17 cellular contexts compared by ENCODE assay signal in genomic region chr19:15268192-15268927, GRCh38. TPM values are rescaled to one million over a fixed set of nuclear protein-coding genes. Genes with fewer than 3 reads are reported as not detected.
DNase-seq lines count a peak whose midpoint lies in the region; ATAC-seq and TF ChIP-seq lines count a peak whose summit lies in the region.
"Had no signal": no experiment of that assay in that cellular context is flagged by ENCODE, and none has a peak within 500 bp of the region (broad histone marks: within the 10 kb centered on the region; RNA-seq: fewer than 3 reads in every experiment).

No MANE protein-coding gene starts in this region.

- TF ChIP-seq CTCF in IMR-90 (conservative IDR thresholded peaks at IDR 0.05; ENCODE audit: low read depth, low read length) (no peak), endodermal cell (conservative IDR thresholded peaks at IDR 0.05) (no peak), nephron (IDR thresholded peaks at IDR 0.05; ENCODE audit: unreplicated experiment in 3 of 3) (no peak), omental fat pad (IDR thresholded peaks at IDR 0.05) (no peak)

- peak overlapping the region in 5 of 8 donors; percentile 15 to 82 (median 77) for H3K27ac Mint-ChIP-seq in CD8-positive, alpha-beta memory T cell
- H3K27ac Mint-ChIP-seq in endodermal cell (peak overlapping the region; percentile 76), nephron (peak overlapping the region; percentile 26 to 51 (median 42))
- H3K27ac Mint-ChIP-seq in activated T-helper 1 cell treated with anti-CD3 and anti-CD28 coated beads, Interleukin-12 subunit alpha, Interleukin-12 subunit beta, Interleukin-2, Interleukin-4 antibody, amounts not matched to agents 30 ng/mL and 10 ng/mL and 1 ng/mL, durations not matched to agents 14 hours and 24 hours and 36 hours: no peak overlapping the region
- H3K27ac Mint-ChIP-seq: mesothelial cell of epicardium had no signal

- no peaks in the 10 kb centered on the region for H3K9me3 Mint-ChIP-seq in CD8-positive, alpha-beta memory T cell
- no peaks in the 10 kb centered on the region for H3K9me3 Mint-ChIP-seq in endodermal cell
- no peaks in the 10 kb centered on the region for H3K9me3 Mint-ChIP-seq in nephron
- no peaks in the 10 kb centered on the region for H3K9me3 Mint-ChIP-seq in activated T-helper 1 cell treated with anti-CD3 and anti-CD28 coated beads, Interleukin-12 subunit alpha, Interleukin-12 subunit beta, Interleukin-2, Interleukin-4 antibody, amounts not matched to agents 30 ng/mL and 10 ng/mL and 1 ng/mL, durations not matched to agents 14 hours and 24 hours and 36 hours
- H3K9me3 Mint-ChIP-seq: mesothelial cell of epicardium had no signal

- H3K56ac ChIP-seq in IMR-90 (ENCODE audit: extremely low read depth, insufficient read depth, low read length): no peak overlapping the region

- peaks cover 8 to 97% (median 18%) of the 10 kb centered on the region in 3 donors for H3K36me3 Mint-ChIP-seq in CD8-positive, alpha-beta memory T cell
- H3K36me3 Mint-ChIP-seq in endodermal cell (ENCODE audit: low read depth): peaks cover 79% of the 10 kb centered on the region
- H3K36me3 Mint-ChIP-seq in nephron (ENCODE audit: low read depth): peaks cover 75% of the 10 kb centered on the region
- peaks cover 61% of the 10 kb centered on the region for H3K36me3 Mint-ChIP-seq in activated T-helper 1 cell treated with anti-CD3 and anti-CD28 coated beads, Interleukin-12 subunit alpha, Interleukin-12 subunit beta, Interleukin-2, Interleukin-4 antibody, amounts not matched to agents 30 ng/mL and 10 ng/mL and 1 ng/mL, durations not matched to agents 14 hours and 24 hours and 36 hours (ENCODE audit: low read depth)

- peaks cover 9% of the 10 kb centered on the region for H3K4me1 ChIP-seq in CD8-positive, alpha-beta memory T cell (ENCODE audit: insufficient read depth, low read length)
- H3K4me1 ChIP-seq in IMR-90 (ENCODE audit: control insufficient read depth, insufficient read depth, low read length): peaks cover 31% of the 10 kb centered on the region
- no peaks in the 10 kb centered on the region for H3K4me1 ChIP-seq in endodermal cell (ENCODE audit: control insufficient read depth, insufficient read depth, low read length)

- WGBS in IMR-90 (ENCODE audit: extremely low coverage in 2 of 2, insufficient read length in 1 of 2), 2 experiments: 71% methylated on average over 4 of the region's 12 CpGs; no CpG with 5 or more reads in 1 of the 2 experiments
- WGBS in endodermal cell (ENCODE audit: insufficient coverage in 1 of 2, insufficient read length in 1 of 2), 2 experiments: 94 to 98% methylated on average over 6 to 12 of the region's 12 CpGs

- H3K18ac ChIP-seq in IMR-90 (ENCODE audit: low read depth, low read length): no peak overlapping the region

- H3K79me1 ChIP-seq in IMR-90 (ENCODE audit: low read depth in 1 of 2, low read length in 2 of 2): peaks cover 29 to 99% of the 10 kb centered on the region in 2 experiments

- H3K4me1 Mint-ChIP-seq in CD8-positive, alpha-beta memory T cell: peaks cover 43 to 69% (median 53%) of the 10 kb centered on the region in 3 donors
- no peaks in the 10 kb centered on the region for H3K4me1 Mint-ChIP-seq in endodermal cell
- peaks cover 51% of the 10 kb centered on the region for H3K4me1 Mint-ChIP-seq in nephron
- H3K4me1 Mint-ChIP-seq in activated T-helper 1 cell treated with anti-CD3 and anti-CD28 coated beads, Interleukin-12 subunit alpha, Interleukin-12 subunit beta, Interleukin-2, Interleukin-4 antibody, amounts not matched to agents 30 ng/mL and 10 ng/mL and 1 ng/mL, durations not matched to agents 14 hours and 24 hours and 36 hours (ENCODE audit: low read depth): peaks cover 25% of the 10 kb centered on the region
- H3K4me1 Mint-ChIP-seq: mesothelial cell of epicardium had no signal

- H4K8ac ChIP-seq in IMR-90 (ENCODE audit: low read depth in 2 of 2, low read length in 2 of 2): no peak overlapping the region

- H3K27me3 ChIP-seq in CD8-positive, alpha-beta memory T cell (ENCODE audit: insufficient read depth, low read length, poor library complexity, severe bottlenecking): no peaks in the 10 kb centered on the region
- no peaks in the 10 kb centered on the region for H3K27me3 ChIP-seq in IMR-90 (ENCODE audit: control insufficient read depth, insufficient read depth, low read length)
- H3K27me3 ChIP-seq in endodermal cell (ENCODE audit: control insufficient read depth, insufficient read depth, low read length, poor library complexity, severe bottlenecking): no peaks in the 10 kb centered on the region
- H3K27me3 ChIP-seq: adrenal gland, Peyer's patch, spleen had no signal

- H3K36me3 ChIP-seq in CD8-positive, alpha-beta memory T cell (ENCODE audit: insufficient read depth, low read length): peaks cover 71% of the 10 kb centered on the region
- H3K36me3 ChIP-seq in IMR-90 (ENCODE audit: control insufficient read depth, insufficient read depth, low read length): peaks cover 72% of the 10 kb centered on the region
- H3K36me3 ChIP-seq in endodermal cell (ENCODE audit: control insufficient read depth, insufficient read depth, low read length): peaks cover 93% of the 10 kb centered on the region

- peak; percentile 5; the same call in 1 of the 2 replicates for ATAC-seq in IMR-90 (ENCODE audit: low read depth)
- no peak for ATAC-seq in omental fat pad (ENCODE audit: low FRiP score)
- no peak for ATAC-seq in GM19023 (IDR thresholded peaks at IDR 0.05; ENCODE audit: unreplicated experiment)

- H2AK5ac ChIP-seq in IMR-90 (ENCODE audit: low read depth, low read length): no peak overlapping the region

- peak overlapping the region in 2 of 7 donors; percentile 23 to 74 for H3K4me3 Mint-ChIP-seq in CD8-positive, alpha-beta memory T cell
- H3K4me3 Mint-ChIP-seq in endodermal cell (no peak overlapping the region), nephron (no peak overlapping the region)
- H3K4me3 Mint-ChIP-seq in activated T-helper 1 cell treated with anti-CD3 and anti-CD28 coated beads, Interleukin-12 subunit alpha, Interleukin-12 subunit beta, Interleukin-2, Interleukin-4 antibody, amounts not matched to agents 30 ng/mL and 10 ng/mL and 1 ng/mL, durations not matched to agents 14 hours and 24 hours and 36 hours: no peak overlapping the region
- H3K4me3 Mint-ChIP-seq: mesothelial cell of epicardium had no signal

- H3K9me3 ChIP-seq in CD8-positive, alpha-beta memory T cell (ENCODE audit: low read length): no peaks in the 10 kb centered on the region
- no peaks in the 10 kb centered on the region for H3K9me3 ChIP-seq in IMR-90 (ENCODE audit: control insufficient read depth, insufficient read depth, low read length)
- H3K9me3 ChIP-seq in endodermal cell (ENCODE audit: control insufficient read depth, low read length): no peaks in the 10 kb centered on the region
- H3K9me3 ChIP-seq: adrenal gland, Peyer's patch, spleen had no signal

- H2BK120ac ChIP-seq in IMR-90 (ENCODE audit: low read depth, low read length): no peak overlapping the region

- H2AK9ac ChIP-seq in IMR-90 (replicated peaks; ENCODE audit: low read depth, low read length, poor library complexity): no peak overlapping the region

- H4K91ac ChIP-seq in IMR-90 (ENCODE audit: insufficient read depth, low read depth, low read length): no peak overlapping the region

- peaks cover 67% of the 10 kb centered on the region for H3K9me1 ChIP-seq in IMR-90 (ENCODE audit: insufficient read depth, low read length)

- in situ Hi-C loops in IMR-90 (cut with MboI; ENCODE audit: low sequenced_read_pairs): no loop called here

- intact Hi-C loops in IMR-90 (cut with micrococcal nuclease): no loop called here
- intact Hi-C loops in activated T-helper 1 cell treated with anti-CD3 and anti-CD28 coated beads, Interleukin-12 subunit alpha, Interleukin-12 subunit beta, Interleukin-2, Interleukin-4 antibody, amounts not matched to agents 30 ng/mL and 10 ng/mL and 1 ng/mL, durations not matched to agents 14 hours and 24 hours and 36 hours (cut with micrococcal nuclease): no loop called here

- no peak overlapping the region; the same call in 1 of the 2 replicates for H3K23ac ChIP-seq in IMR-90 (ENCODE audit: low read depth, low read length)

- no peak overlapping the region for H3K14ac ChIP-seq in IMR-90 (replicated peaks; ENCODE audit: low read depth, low read length)

- no peak for TF ChIP-seq RAD21 in IMR-90 (IDR thresholded peaks at IDR 0.05; ENCODE audit: low read length)

- H4K20me1 ChIP-seq in IMR-90 (ENCODE audit: insufficient read depth, low read length): peaks cover 100% of the 10 kb centered on the region

- H2BK20ac ChIP-seq in IMR-90 (ENCODE audit: low read depth, low read length): no peak overlapping the region

- H2BK5ac ChIP-seq in IMR-90 (ENCODE audit: low read depth, low read length, poor library complexity, severe bottlenecking): no peak overlapping the region

- dilution Hi-C loops in IMR-90 (cut with HindIII; ENCODE audit: low sequenced_read_pairs, unreplicated experiment): no loop called here

- CTCF ChIA-PET in CD8-positive, alpha-beta memory T cell (lab: Charles Lee): interaction anchor here (0.5 to 1.2 kb wide), 3 partner anchors 36 to 151 kb away, joined by 3 to 4 read pairs (median 3); no protein-coding TSS in a partner anchor
- CTCF ChIA-PET in IMR-90 (lab: Yijun Ruan, JAX): interaction anchor here (0.7 kb wide), 1 partner anchor 12 kb away, joined by 3 read pairs; no protein-coding TSS in a partner anchor

- H2AFZ ChIP-seq in IMR-90 (replicated peaks; ENCODE audit: low read length, poor library complexity): no peak overlapping the region

- POLR2A ChIA-PET in CD8-positive, alpha-beta memory T cell (lab: Charles Lee): interaction anchor here (0.5 kb wide), 1 partner anchor 980 kb away, joined by 3 read pairs; no protein-coding TSS in a partner anchor
- POLR2A ChIA-PET in IMR-90 (lab: Charles Lee; ENCODE audit: unreplicated experiment): no interaction called here

- no peak overlapping the region for H4K5ac ChIP-seq in IMR-90 (ENCODE audit: low read depth, low read length)

- no peak overlapping the region for H3K4ac ChIP-seq in IMR-90 (ENCODE audit: low read depth, low read length)

- BruUV-seq in IMR-90 (replicated peaks; lab: Mats Ljungman, UMichigan): no TSS peak

- no peaks in the 10 kb centered on the region for H3K27me3 Mint-ChIP-seq in CD8-positive, alpha-beta memory T cell
- no peaks in the 10 kb centered on the region for H3K27me3 Mint-ChIP-seq in endodermal cell (ENCODE audit: insufficient read depth)
- H3K27me3 Mint-ChIP-seq in nephron (ENCODE audit: low read depth): no peaks in the 10 kb centered on the region
- no peaks in the 10 kb centered on the region for H3K27me3 Mint-ChIP-seq in activated T-helper 1 cell treated with anti-CD3 and anti-CD28 coated beads, Interleukin-12 subunit alpha, Interleukin-12 subunit beta, Interleukin-2, Interleukin-4 antibody, amounts not matched to agents 30 ng/mL and 10 ng/mL and 1 ng/mL, durations not matched to agents 14 hours and 24 hours and 36 hours (ENCODE audit: insufficient read depth)

- H3K4me2 ChIP-seq in IMR-90 (ENCODE audit: low read depth, low read length): no peak overlapping the region

- no peak overlapping the region for H3K4me3 ChIP-seq in CD8-positive, alpha-beta memory T cell (ENCODE audit: low read length)
- H3K4me3 ChIP-seq in IMR-90 (ENCODE audit: insufficient read depth, low read depth, low read length) (no peak overlapping the region), endodermal cell (ENCODE audit: low read length) (no peak overlapping the region)
- H3K4me3 ChIP-seq: adrenal gland, Peyer's patch, spleen had no signal

- no peak for DNase-seq in CD8-positive, alpha-beta memory T cell
- DNase-seq in IMR-90: no peak
- DNase-seq in endodermal cell: no peak
- no peak for DNase-seq in omental fat pad (ENCODE audit: low spot score)
- DNase-seq in activated T-helper 1 cell treated with anti-CD3 and anti-CD28 coated beads, Interleukin-12 subunit alpha, Interleukin-12 subunit beta, Interleukin-2, Interleukin-4 antibody, amounts not matched to agents 30 ng/mL and 10 ng/mL and 1 ng/mL, durations not matched to agents 14 hours and 24 hours and 36 hours (ENCODE audit: low spot score): no peak
- no peak for DNase-seq in NCI-H748 treated with DMSO at 0.1 percent for 48 hours (lab: John Stamatoyannopoulos, UW)
- DNase-seq: adrenal gland, NCI-H2029, NCI-H526 treated with DMSO at 0.1 percent for 48 hours, Peyer's patch, spleen, substantia nigra had no signal

- no peak for TF ChIP-seq POLR2A in IMR-90 (IDR thresholded peaks at IDR 0.05; ENCODE audit: low read depth, low read length)

- H2BK15ac ChIP-seq in IMR-90 (ENCODE audit: low read depth, low read length): no peak overlapping the region

- no peak overlapping the region for H3K27ac ChIP-seq in CD8-positive, alpha-beta memory T cell (ENCODE audit: low read depth, low read length)
- H3K27ac ChIP-seq in IMR-90 (ENCODE audit: insufficient read depth, low read length) (no peak overlapping the region), endodermal cell (ENCODE audit: low read depth, low read length) (peak overlapping the region; percentile 50)
- H3K27ac ChIP-seq: C4-2B, Peyer's patch, VCaP had no signal

- H3K9ac ChIP-seq in IMR-90 (ENCODE audit: low read depth, low read length) (no peak overlapping the region), endodermal cell (ENCODE audit: extremely low read depth, low read length, poor library complexity, severe bottlenecking) (no peak overlapping the region)

RNA-seq across cellular contexts. Expression of gene EPHX3, which starts 36.1 kb away (rescaled TPM):
- total RNA-seq in CD8-positive, alpha-beta memory T cell: not detected
- polyA plus RNA-seq in CD8-positive, alpha-beta memory T cell: not detected
- total RNA-seq in IMR-90 (2012; rRNA removed) (0.18 TPM in 1 of 2 replicates, not detected in the other), endodermal cell (10 to 100 TPM; 14.5 to 18.7 TPM), omental fat pad (under 1 TPM in 1 of 4 donors, not detected in 3; 0.84 TPM)
- 0.12 and 0.16 TPM in 2 replicates for polyA plus RNA-seq in IMR-90 (2012; rRNA removed)
- 0.08 and 0.09 TPM in 2 replicates for polyA plus RNA-seq in IMR-90 (2012; cell fraction: cytosol; rRNA removed)
- polyA plus RNA-seq in IMR-90 (2012; cell fraction: nucleus; rRNA removed; ENCODE audit: low replicate concordance): 0.78 and 1.2 TPM in 2 replicates
- 5.4 TPM for polyA plus RNA-seq in endodermal cell (2013, experiment 1 of 2)
- 4.5 TPM for polyA plus RNA-seq in endodermal cell (2013, experiment 2 of 2)
- total RNA-seq in activated T-helper 1 cell treated with anti-CD3 and anti-CD28 coated beads, Interleukin-12 subunit alpha, Interleukin-12 subunit beta, Interleukin-2, Interleukin-4 antibody, amounts not matched to agents 30 ng/mL and 10 ng/mL and 1 ng/mL, durations not matched to agents 14 hours and 24 hours and 36 hours: 0.20 TPM in 1 of 2 replicates, not detected in the other
- total RNA-seq: Peyer's patch had no signal

Comparison
In these comparisons a context has a peak if more than half of its experiments do, and no peak if none do; other contexts are left out.
1. RNA of gene EPHX3, which starts 36.1 kb away (total RNA-seq): 14.5 to 18.7 TPM in endodermal cell; 0.84 TPM in omental fat pad, 0.18 TPM in IMR-90, not detected in CD8-positive, alpha-beta memory T cell and 0.20 TPM in activated T-helper 1 cell treated with anti-CD3 and anti-CD28 coated beads, Interleukin-12 subunit alpha, Interleukin-12 subunit beta, Interleukin-2, Interleukin-4 antibody, amounts not matched to agents 30 ng/mL and 10 ng/mL and 1 ng/mL, durations not matched to agents 14 hours and 24 hours and 36 hours; every median in the first group is over 4 times any median in the second.